Comparison of ENCODE assay signal across 2 cellular contexts in the genomic region with DNA sequence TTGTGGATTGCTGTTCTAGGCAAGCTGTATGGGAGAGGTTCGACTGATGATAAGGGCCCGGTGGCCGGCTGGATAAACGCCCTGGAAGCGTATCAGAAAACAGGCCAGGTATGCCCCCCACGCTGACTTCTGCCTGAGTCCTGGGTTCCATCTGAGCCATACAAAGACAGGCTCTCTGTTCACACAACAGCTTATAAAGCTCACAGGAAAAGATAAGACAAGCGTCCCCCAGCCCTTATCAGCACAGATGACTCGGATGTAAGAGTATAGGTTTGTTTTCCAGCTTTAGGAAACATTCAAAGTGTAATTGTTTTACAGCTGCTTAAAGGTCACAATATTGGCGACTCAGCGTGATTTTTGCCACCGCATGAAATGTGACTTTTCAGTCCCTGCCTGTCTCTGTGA.
A peak's percentile ranks its signal among the peaks of the same experiment; 100 is the strongest.
TF ChIP-seq lines count a peak whose summit lies in the region.

No MANE protein-coding gene starts in this region.

TF ChIP-seq in A549, 52 proteins besides CTCF, POLR2A, EP300 and RAD21:
- TF ChIP-seq, protein P1, sequence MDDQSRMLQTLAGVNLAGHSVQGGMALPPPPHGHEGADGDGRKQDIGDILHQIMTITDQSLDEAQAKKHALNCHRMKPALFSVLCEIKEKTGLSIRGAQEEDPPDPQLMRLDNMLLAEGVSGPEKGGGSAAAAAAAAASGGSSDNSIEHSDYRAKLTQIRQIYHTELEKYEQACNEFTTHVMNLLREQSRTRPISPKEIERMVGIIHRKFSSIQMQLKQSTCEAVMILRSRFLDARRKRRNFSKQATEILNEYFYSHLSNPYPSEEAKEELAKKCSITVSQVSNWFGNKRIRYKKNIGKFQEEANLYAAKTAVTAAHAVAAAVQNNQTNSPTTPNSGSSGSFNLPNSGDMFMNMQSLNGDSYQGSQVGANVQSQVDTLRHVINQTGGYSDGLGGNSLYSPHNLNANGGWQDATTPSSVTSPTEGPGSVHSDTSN (IDR thresholded peaks at IDR 0.05): no peak
- peak; percentile 72 for TF ChIP-seq MAFK (IDR thresholded peaks at IDR 0.05; ENCODE audit: partially characterized antibody)

TF ChIP-seq in IMR-90, 13 proteins besides CTCF, POLR2A, EP300 and RAD21:
- no peak for TF ChIP-seq CEBPB (IDR thresholded peaks at IDR 0.05; ENCODE audit: low read depth, low read length)
- TF ChIP-seq, protein P2, sequence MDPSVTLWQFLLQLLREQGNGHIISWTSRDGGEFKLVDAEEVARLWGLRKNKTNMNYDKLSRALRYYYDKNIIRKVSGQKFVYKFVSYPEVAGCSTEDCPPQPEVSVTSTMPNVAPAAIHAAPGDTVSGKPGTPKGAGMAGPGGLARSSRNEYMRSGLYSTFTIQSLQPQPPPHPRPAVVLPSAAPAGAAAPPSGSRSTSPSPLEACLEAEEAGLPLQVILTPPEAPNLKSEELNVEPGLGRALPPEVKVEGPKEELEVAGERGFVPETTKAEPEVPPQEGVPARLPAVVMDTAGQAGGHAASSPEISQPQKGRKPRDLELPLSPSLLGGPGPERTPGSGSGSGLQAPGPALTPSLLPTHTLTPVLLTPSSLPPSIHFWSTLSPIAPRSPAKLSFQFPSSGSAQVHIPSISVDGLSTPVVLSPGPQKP (IDR thresholded peaks at IDR 0.05; ENCODE audit: borderline replicate concordance, low read depth, low read length): no peak
- TF ChIP-seq MAFK (IDR thresholded peaks at IDR 0.05; ENCODE audit: low read depth, low read length): peak; percentile 61
- TF ChIP-seq, protein P3, sequence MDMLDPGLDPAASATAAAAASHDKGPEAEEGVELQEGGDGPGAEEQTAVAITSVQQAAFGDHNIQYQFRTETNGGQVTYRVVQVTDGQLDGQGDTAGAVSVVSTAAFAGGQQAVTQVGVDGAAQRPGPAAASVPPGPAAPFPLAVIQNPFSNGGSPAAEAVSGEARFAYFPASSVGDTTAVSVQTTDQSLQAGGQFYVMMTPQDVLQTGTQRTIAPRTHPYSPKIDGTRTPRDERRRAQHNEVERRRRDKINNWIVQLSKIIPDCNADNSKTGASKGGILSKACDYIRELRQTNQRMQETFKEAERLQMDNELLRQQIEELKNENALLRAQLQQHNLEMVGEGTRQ (IDR thresholded peaks at IDR 0.05; ENCODE audit: low read depth, low read length): no peak
- TF ChIP-seq CHD1 (IDR thresholded peaks at IDR 0.05; ENCODE audit: low read depth, low read length): no peak
